15 cellular contexts compared by ENCODE assay signal in genomic region chr16:669666-670065, GRCh38. TPM values are rescaled to one million over a fixed set of nuclear protein-coding genes. Genes with fewer than 3 reads are reported as not detected.
DNase-seq lines count a peak whose midpoint lies in the region; ATAC-seq, FAIRE-seq and TF ChIP-seq lines count a peak whose summit lies in the region.
"Had no signal": no experiment of that assay in that cellular context is flagged by ENCODE, and none has a peak within 500 bp of the region (broad histone marks: within the 10 kb centered on the region; RNA-seq: fewer than 3 reads in every experiment).

No MANE protein-coding gene starts in this region.

- no peaks in the 10 kb centered on the region for H3K9me3 Mint-ChIP-seq in activated CD4-positive, alpha-beta memory T cell treated with anti-CD3 and anti-CD28 coated beads, Interleukin-2, amount 10 ng/mL, durations not matched to agents 7 days and 5 days
- H3K9me3 Mint-ChIP-seq: dendritic cell treated with granulocyte-macrophage colony-stimulating factor and Interleukin-4, amounts not matched to agents 40 ng/mL and 50 ng/mL, for 4 days had no signal

- no peaks in the 10 kb centered on the region for H3K27me3 ChIP-seq in AG04450 (ENCODE audit: control insufficient read depth, insufficient read depth, low read length)
- no peaks in the 10 kb centered on the region for H3K27me3 ChIP-seq in DND-41 (ENCODE audit: insufficient read depth, low read length, poor library complexity)
- no peaks in the 10 kb centered on the region for H3K27me3 ChIP-seq in keratinocyte (ENCODE audit: control insufficient read depth, extremely low read depth, insufficient read depth, low read length)
- H3K27me3 ChIP-seq in body of pancreas: no peaks in the 10 kb centered on the region
- H3K27me3 ChIP-seq: gastrocnemius medialis had no signal

- H3K9ac ChIP-seq in DND-41 (ENCODE audit: low read depth, low read length): peak overlapping the region; percentile 99; the same call in 1 of the 2 replicates
- H3K9ac ChIP-seq in keratinocyte (ENCODE audit: control insufficient read depth, extremely low read depth, insufficient read depth, low read length): no peak overlapping the region

- H3K4me1 ChIP-seq in DND-41 (ENCODE audit: insufficient read depth, low read length): peaks cover 31% of the 10 kb centered on the region
- H3K4me1 ChIP-seq in keratinocyte (ENCODE audit: control insufficient read depth, extremely low read depth, insufficient read depth, low read length): peaks cover 10% of the 10 kb centered on the region
- H3K4me1 ChIP-seq in body of pancreas: peaks cover 29% of the 10 kb centered on the region

- intact Hi-C loops in body of pancreas (cut with DNase I): no loop called here

- no peak overlapping the region for H3K27ac Mint-ChIP-seq in activated CD4-positive, alpha-beta memory T cell treated with anti-CD3 and anti-CD28 coated beads, Interleukin-2, amount 10 ng/mL, durations not matched to agents 7 days and 5 days

- H3K36me3 Mint-ChIP-seq in activated CD4-positive, alpha-beta memory T cell treated with anti-CD3 and anti-CD28 coated beads, Interleukin-2, amount 10 ng/mL, durations not matched to agents 7 days and 5 days (ENCODE audit: low read depth): peaks cover 14% of the 10 kb centered on the region

- WGBS in body of pancreas, 2 donors: 86 to 91% methylated on average over 5 to 13 of the region's 13 CpGs

- H3K36me3 ChIP-seq in DND-41 (ENCODE audit: insufficient read depth, low read length): peaks cover 73% of the 10 kb centered on the region
- peaks cover 18 to 33% of the 10 kb centered on the region in 2 experiments for H3K36me3 ChIP-seq in keratinocyte (ENCODE audit: control insufficient read depth in 2 of 2, extremely low read depth in 1 of 2, insufficient read depth in 2 of 2, low read length in 2 of 2)
- peaks cover 0 to 21% of the 10 kb centered on the region in 2 donors for H3K36me3 ChIP-seq in body of pancreas (replicated peaks in 1 of 2; ENCODE audit: insufficient read depth in 1 of 2, low read depth in 2 of 2)

- DNase-seq in AG04450 (ENCODE audit: low read depth, low spot score) (no peak), DND-41 (no peak), keratinocyte (ENCODE audit: low read depth, low spot score) (no peak), amniotic stem cell (lab: John Stamatoyannopoulos, UW) (no peak), nucleus accumbens (lab: John Stamatoyannopoulos, UW) (no peak), body of pancreas (no peak)
- DNase-seq in activated CD4-positive, alpha-beta memory T cell treated with anti-CD3 and anti-CD28 coated beads, Interleukin-2, amount 10 ng/mL, durations not matched to agents 7 days and 5 days: no peak
- no peak for DNase-seq in stimulated activated CD4-positive, alpha-beta T cell treated with anti-CD3 and anti-CD28 coated beads, Interleukin-2, amount 100 ng/mL, for 48 hours
- DNase-seq: activated effector memory CD4-positive, alpha-beta T cell treated with Interleukin-2 at 50 U/mL for 16 hours; gastrocnemius medialis; kidney glomerular epithelial cell; NCI-H2171; occipital lobe; stimulated activated CD4-positive, alpha-beta T cell treated with anti-CD3 and anti-CD28 coated beads, Interleukin-15, amount 100 ng/mL, for 24 hours had no signal

- no peaks in the 10 kb centered on the region for H3K27me3 Mint-ChIP-seq in activated CD4-positive, alpha-beta memory T cell treated with anti-CD3 and anti-CD28 coated beads, Interleukin-2, amount 10 ng/mL, durations not matched to agents 7 days and 5 days

- TF ChIP-seq POLR2A in body of pancreas (IDR thresholded peaks at IDR 0.05): no peak

- dilution Hi-C loops in keratinocyte (cut with MboI; ENCODE audit: extremely low pct_ligation_motif_present, low sequenced_read_pairs): no loop called here

- ATAC-seq in DND-41 (ENCODE audit: insufficient read depth, low read depth) (no peak), body of pancreas (no peak)
- ATAC-seq: gastrocnemius medialis had no signal

- H3K4me3 ChIP-seq in AG04450 (ENCODE audit: low read depth, low read length) (peak overlapping the region; percentile 81; the same call in 1 of the 2 replicates), DND-41 (ENCODE audit: low read depth in 1 of 2, low read length in 2 of 2) (peak overlapping the region in 1 of 2 experiments; percentile 96; a peak in 2 of 4 replicates), keratinocyte (ENCODE audit: control insufficient read depth in 2 of 3, extremely low read depth in 1 of 3, insufficient read depth in 2 of 3, low read depth in 1 of 3, low read length in 3 of 3) (no peak overlapping the region), body of pancreas (no peak overlapping the region)

- CTCF ChIA-PET in AG04450 (lab: Charles Lee): no interaction called here
- CTCF ChIA-PET in activated CD4-positive, alpha-beta memory T cell treated with anti-CD3 and anti-CD28 coated beads, Interleukin-2, amount 10 ng/mL, durations not matched to agents 7 days and 5 days (lab: Charles Lee): no interaction called here

- peaks cover 12% of the 10 kb centered on the region for H3K4me1 Mint-ChIP-seq in activated CD4-positive, alpha-beta memory T cell treated with anti-CD3 and anti-CD28 coated beads, Interleukin-2, amount 10 ng/mL, durations not matched to agents 7 days and 5 days

- FAIRE-seq in keratinocyte (lab: Jason Lieb, UNC): no peak

- H3K9me1 ChIP-seq in keratinocyte (ENCODE audit: control insufficient read depth, extremely low read depth, insufficient read depth, low read length): no peaks in the 10 kb centered on the region

- H3K4me3 Mint-ChIP-seq in activated CD4-positive, alpha-beta memory T cell treated with anti-CD3 and anti-CD28 coated beads, Interleukin-2, amount 10 ng/mL, durations not matched to agents 7 days and 5 days: peak overlapping the region; percentile 46

- TF ChIP-seq CTCF in AG04450 (IDR thresholded peaks at IDR 0.05; ENCODE audit: low read depth, low read length): no peak
- no peak for TF ChIP-seq CTCF in DND-41 (IDR thresholded peaks at IDR 0.05; ENCODE audit: borderline replicate concordance, extremely low read depth, low read length, poor library complexity, severe bottlenecking)
- no peak for TF ChIP-seq CTCF in keratinocyte (optimal IDR thresholded peaks at IDR 0.05 in 1 of 3, IDR thresholded peaks at IDR 0.05 in 1 of 3, conservative IDR thresholded peaks at IDR 0.05 in 1 of 3; ENCODE audit: extremely low read depth in 1 of 3, insufficient read depth in 2 of 3, low read length in 3 of 3)
- no peak for TF ChIP-seq CTCF in body of pancreas (IDR thresholded peaks at IDR 0.05)

- H3K27ac ChIP-seq in AG04450 (ENCODE audit: low read depth, low read length): no peak overlapping the region
- H3K27ac ChIP-seq in DND-41 (ENCODE audit: low read length): no peak overlapping the region
- no peak overlapping the region for H3K27ac ChIP-seq in keratinocyte (ENCODE audit: control insufficient read depth, insufficient read depth, low read length)
- no peak overlapping the region for H3K27ac ChIP-seq in body of pancreas

- POLR2A ChIA-PET in AG04450 (lab: Yijun Ruan, JAX): no interaction called here
- POLR2A ChIA-PET in activated CD4-positive, alpha-beta memory T cell treated with anti-CD3 and anti-CD28 coated beads, Interleukin-2, amount 10 ng/mL, durations not matched to agents 7 days and 5 days (lab: Charles Lee): interaction anchor here (2.9 to 5.2 kb wide), 2 partner anchors 10 to 20 kb away, joined by 12 to 25 read pairs; partner anchors contain the start of genes STUB1 and WDR90

- peak overlapping the region; percentile 95 for H3K4me2 ChIP-seq in DND-41 (ENCODE audit: insufficient read depth, low read length)
- peak overlapping the region; percentile 83 for H3K4me2 ChIP-seq in keratinocyte (ENCODE audit: control insufficient read depth, extremely low read depth, insufficient read depth, low read depth, low read length)

- H2AFZ ChIP-seq in DND-41 (ENCODE audit: low read depth, low read length) (no peak overlapping the region), keratinocyte (ENCODE audit: control insufficient read depth, low read length) (no peak overlapping the region)

- H3K79me2 ChIP-seq in DND-41 (ENCODE audit: insufficient read depth, low read length): peaks cover 40% of the 10 kb centered on the region
- H3K79me2 ChIP-seq in keratinocyte (ENCODE audit: control insufficient read depth, insufficient read depth, low read length): peaks cover 28% of the 10 kb centered on the region

- H3K9me3 ChIP-seq in AG04450 (ENCODE audit: control insufficient read depth, insufficient read depth, low read length): no peaks in the 10 kb centered on the region; the same call in 1 of the 2 replicates
- no peaks in the 10 kb centered on the region for H3K9me3 ChIP-seq in DND-41 (ENCODE audit: insufficient read depth, low read length, severe bottlenecking)
- no peaks in the 10 kb centered on the region for H3K9me3 ChIP-seq in keratinocyte (ENCODE audit: control insufficient read depth, low read depth, low read length)
- no peaks in the 10 kb centered on the region for H3K9me3 ChIP-seq in body of pancreas
- H3K9me3 ChIP-seq: gastrocnemius medialis had no signal

- H4K20me1 ChIP-seq in DND-41 (ENCODE audit: insufficient read depth, low read length): peaks cover 46% of the 10 kb centered on the region
- no peaks in the 10 kb centered on the region for H4K20me1 ChIP-seq in keratinocyte (ENCODE audit: control insufficient read depth, extremely low read depth, insufficient read depth, low read length)

RNA-seq across cellular contexts. Expression of gene RHOT2, which starts 1.7 kb away (rescaled TPM):
- polyA plus RNA-seq in AG04450 (2011; rRNA removed) (38.0 and 53.3 TPM in 2 replicates), keratinocyte (58.7 to 97.0 TPM (median 61.7 TPM) in 3 replicates)
- polyA minus RNA-seq in AG04450 (2011; rRNA and poly(A)+ RNA removed): 28.1 and 42.2 TPM in 2 replicates
- total RNA-seq in activated CD4-positive, alpha-beta memory T cell treated with anti-CD3 and anti-CD28 coated beads, Interleukin-2, amount 10 ng/mL, durations not matched to agents 7 days and 5 days: 100 to 1,000 TPM; 140 to 141 TPM
- polyA plus RNA-seq in keratinocyte (2011; ENCODE audit: low read depth): 60.0 TPM
- polyA plus RNA-seq in keratinocyte (2011; cell fraction: cytosol; rRNA removed): 20.5 and 45.5 TPM in 2 replicates
- polyA plus RNA-seq in keratinocyte (2011; cell fraction: nucleus; rRNA removed): 279 and 341 TPM in 2 replicates
- 64.1 and 66.4 TPM in 2 replicates for polyA plus RNA-seq in keratinocyte (2012; ENCODE audit: low replicate concordance)
- 26.1 to 90.0 TPM (median 31.0 TPM) in 3 replicates for polyA minus RNA-seq in keratinocyte
- polyA minus RNA-seq in keratinocyte (2011; cell fraction: cytosol; rRNA and poly(A)+ RNA removed): 72.1 TPM
- 61.3 and 76.7 TPM in 2 replicates for polyA minus RNA-seq in keratinocyte (2011; cell fraction: nucleus; rRNA and poly(A)+ RNA removed)
- total RNA-seq in body of pancreas: 10 to 100 TPM; 65.6 to 89.0 TPM

RNA-seq across cellular contexts. Expression of gene RHBDL1, which starts 5.8 kb away (rescaled TPM):
- polyA plus RNA-seq in AG04450 (2011; rRNA removed) (1.5 and 1.7 TPM in 2 replicates), keratinocyte (0.58 to 2.7 TPM (median 0.71 TPM) in 3 replicates)
- 0.23 and 0.35 TPM in 2 replicates for polyA minus RNA-seq in AG04450 (2011; rRNA and poly(A)+ RNA removed)
- total RNA-seq in activated CD4-positive, alpha-beta memory T cell treated with anti-CD3 and anti-CD28 coated beads, Interleukin-2, amount 10 ng/mL, durations not matched to agents 7 days and 5 days: 1 to 10 TPM; 1.5 TPM
- polyA plus RNA-seq in keratinocyte (2011; ENCODE audit: low read depth): 0.59 TPM
- polyA plus RNA-seq in keratinocyte (2011; cell fraction: cytosol; rRNA removed): 0.17 and 0.47 TPM in 2 replicates
- polyA plus RNA-seq in keratinocyte (2011; cell fraction: nucleus; rRNA removed): 9.0 and 15.2 TPM in 2 replicates
- polyA plus RNA-seq in keratinocyte (2012; ENCODE audit: low replicate concordance): 1.0 and 2.4 TPM in 2 replicates
- 0.39 to 0.77 TPM (median 0.40 TPM) in 3 replicates for polyA minus RNA-seq in keratinocyte
- polyA minus RNA-seq in keratinocyte (2011; cell fraction: cytosol; rRNA and poly(A)+ RNA removed): not detected
- polyA minus RNA-seq in keratinocyte (2011; cell fraction: nucleus; rRNA and poly(A)+ RNA removed): 1.4 and 2.1 TPM in 2 replicates
- total RNA-seq in body of pancreas: 1 to 10 TPM; 1.8 to 4.3 TPM

RNA-seq across cellular contexts. Expression of gene STUB1, which starts 10.5 kb away (rescaled TPM):
- 88.8 and 109 TPM in 2 replicates for polyA plus RNA-seq in AG04450 (2011; rRNA removed)
- 25.4 and 34.7 TPM in 2 replicates for polyA minus RNA-seq in AG04450 (2011; rRNA and poly(A)+ RNA removed)
- total RNA-seq in activated CD4-positive, alpha-beta memory T cell treated with anti-CD3 and anti-CD28 coated beads, Interleukin-2, amount 10 ng/mL, durations not matched to agents 7 days and 5 days: 10 to 100 TPM; 63.9 to 78.3 TPM
- 124 to 153 TPM (median 144 TPM) in 3 replicates for polyA plus RNA-seq in keratinocyte
- polyA plus RNA-seq in keratinocyte (2011; ENCODE audit: low read depth): 229 TPM
- 139 and 198 TPM in 2 replicates for polyA plus RNA-seq in keratinocyte (2011; cell fraction: cytosol; rRNA removed)
- polyA plus RNA-seq in keratinocyte (2011; cell fraction: nucleus; rRNA removed): 127 and 148 TPM in 2 replicates
- polyA plus RNA-seq in keratinocyte (2012; ENCODE audit: low replicate concordance): 113 and 116 TPM in 2 replicates
- 59.1 to 174 TPM (median 66.8 TPM) in 3 replicates for polyA minus RNA-seq in keratinocyte
- 89.6 TPM for polyA minus RNA-seq in keratinocyte (2011; cell fraction: cytosol; rRNA and poly(A)+ RNA removed)
- polyA minus RNA-seq in keratinocyte (2011; cell fraction: nucleus; rRNA and poly(A)+ RNA removed): 20.2 and 29.9 TPM in 2 replicates
- total RNA-seq in body of pancreas: 100 to 1,000 TPM in 1 of 2 donors, 10 to 100 TPM in 1; 63.3 to 205 TPM

RNA-seq across cellular contexts. Expression of gene JMJD8, which starts 14.5 kb away (rescaled TPM):
- polyA plus RNA-seq in AG04450 (2011; rRNA removed) (33.1 and 51.4 TPM in 2 replicates), keratinocyte (17.8 to 29.7 TPM (median 20.1 TPM) in 3 replicates)
- polyA minus RNA-seq in AG04450 (2011; rRNA and poly(A)+ RNA removed): 15.5 and 22.8 TPM in 2 replicates
- 10 to 100 TPM; 27.1 to 27.2 TPM for total RNA-seq in activated CD4-positive, alpha-beta memory T cell treated with anti-CD3 and anti-CD28 coated beads, Interleukin-2, amount 10 ng/mL, durations not matched to agents 7 days and 5 days
- 1.8 TPM for polyA plus RNA-seq in keratinocyte (2011; ENCODE audit: low read depth)
- polyA plus RNA-seq in keratinocyte (2011; cell fraction: cytosol; rRNA removed): 11.4 and 24.8 TPM in 2 replicates
- polyA plus RNA-seq in keratinocyte (2011; cell fraction: nucleus; rRNA removed): 16.9 and 21.9 TPM in 2 replicates
- 16.1 and 33.9 TPM in 2 replicates for polyA plus RNA-seq in keratinocyte (2012; ENCODE audit: low replicate concordance)
- polyA minus RNA-seq in keratinocyte: 8.9 to 48.9 TPM (median 14.0 TPM) in 3 replicates
- polyA minus RNA-seq in keratinocyte (2011; cell fraction: cytosol; rRNA and poly(A)+ RNA removed): 24.7 TPM
- polyA minus RNA-seq in keratinocyte (2011; cell fraction: nucleus; rRNA and poly(A)+ RNA removed): 5.2 and 8.1 TPM in 2 replicates
- total RNA-seq in body of pancreas: 100 to 1,000 TPM in 1 of 2 donors, 10 to 100 TPM in 1; 49.5 to 128 TPM

RNA-seq across cellular contexts. Expression of gene WDR90, which starts 20.5 kb away (rescaled TPM):
- polyA plus RNA-seq in AG04450 (2011; rRNA removed) (2.1 and 2.5 TPM in 2 replicates), keratinocyte (5.9 to 9.2 TPM (median 8.2 TPM) in 3 replicates)
- 2.8 and 3.5 TPM in 2 replicates for polyA minus RNA-seq in AG04450 (2011; rRNA and poly(A)+ RNA removed)
- total RNA-seq in activated CD4-positive, alpha-beta memory T cell treated with anti-CD3 and anti-CD28 coated beads, Interleukin-2, amount 10 ng/mL, durations not matched to agents 7 days and 5 days: 10 to 100 TPM; 58.0 to 58.4 TPM
- polyA plus RNA-seq in keratinocyte (2011; ENCODE audit: low read depth): 1.7 TPM
- 0.96 and 2.7 TPM in 2 replicates for polyA plus RNA-seq in keratinocyte (2011; cell fraction: cytosol; rRNA removed)
- polyA plus RNA-seq in keratinocyte (2011; cell fraction: nucleus; rRNA removed): 40.1 and 49.6 TPM in 2 replicates
- polyA plus RNA-seq in keratinocyte (2012; ENCODE audit: low replicate concordance): 8.4 and 10.3 TPM in 2 replicates
- 5.4 to 10.3 TPM (median 6.6 TPM) in 3 replicates for polyA minus RNA-seq in keratinocyte
- polyA minus RNA-seq in keratinocyte (2011; cell fraction: cytosol; rRNA and poly(A)+ RNA removed): 10.2 TPM
- polyA minus RNA-seq in keratinocyte (2011; cell fraction: nucleus; rRNA and poly(A)+ RNA removed): 13.1 and 17.9 TPM in 2 replicates
- total RNA-seq in body of pancreas: 100 to 1,000 TPM in 1 of 2 donors, 10 to 100 TPM in 1; 15.8 to 111 TPM
